Comparison of ENCODE assay signal across 22 cellular contexts in genomic region chr2:103520547-103520946, GRCh38.
"Had no signal": no experiment of that assay in that cellular context is flagged by ENCODE, and none has a peak within 500 bp of the region (broad histone marks: within the 10 kb centered on the region; RNA-seq: fewer than 3 reads in every experiment).

No MANE protein-coding gene starts in this region.

- ATAC-seq: effector memory CD8-positive, alpha-beta T cell; foreskin keratinocyte; gastrocnemius medialis; heart right ventricle; left cardiac atrium; left lung; left ventricle myocardium superior; lower lobe of right lung had no signal

- H3K27me3 ChIP-seq: colonic mucosa, esophagus muscularis mucosa, foreskin keratinocyte, gastrocnemius medialis, heart right ventricle, left lung had no signal

- H3K9me3 ChIP-seq: colonic mucosa, esophagus muscularis mucosa, gastrocnemius medialis, lower lobe of right lung had no signal

- H3K4me3 Mint-ChIP-seq: dendritic cell treated with granulocyte-macrophage colony-stimulating factor and Interleukin-4, amounts not matched to agents 40 ng/mL and 50 ng/mL, for 4 days; effector memory CD8-positive, alpha-beta T cell; endodermal cell had no signal

- H3K4me3 ChIP-seq: colonic mucosa, esophagus muscularis mucosa, gastrocnemius medialis, heart right ventricle, left lung, lower lobe of right lung had no signal

- H3K27me3 Mint-ChIP-seq: dendritic cell treated with granulocyte-macrophage colony-stimulating factor and Interleukin-4, amounts not matched to agents 40 ng/mL and 50 ng/mL, for 4 days; effector memory CD8-positive, alpha-beta T cell had no signal

- H3K4me1 Mint-ChIP-seq: endodermal cell had no signal

- H3K4me1 ChIP-seq: colonic mucosa, esophagus muscularis mucosa, foreskin keratinocyte, gastrocnemius medialis, heart right ventricle, left lung, lower lobe of right lung had no signal

- H3K36me3 ChIP-seq: colonic mucosa, esophagus muscularis mucosa, gastrocnemius medialis, heart right ventricle, left lung, lower lobe of right lung had no signal

- DNase-seq: colonic mucosa; cortex of kidney; effector CD8-positive, alpha-beta T cell; effector memory CD8-positive, alpha-beta T cell; endodermal cell; foreskin keratinocyte; gastrocnemius medialis; glutamatergic neuron; head of caudate nucleus; heart right ventricle; hippocampal formation; left cardiac atrium; left lung; left ventricle myocardium superior; lower lobe of right lung; mesenchymal stem cell; midbrain had no signal

- FAIRE-seq: endothelial cell of umbilical vein, islet of Langerhans, keratinocyte had no signal

- H3K27ac ChIP-seq: colonic mucosa, esophagus muscularis mucosa, foreskin keratinocyte, gastrocnemius medialis, heart right ventricle, left lung, lower lobe of right lung had no signal

- H3K27ac Mint-ChIP-seq: dendritic cell treated with granulocyte-macrophage colony-stimulating factor and Interleukin-4, amounts not matched to agents 40 ng/mL and 50 ng/mL, for 4 days; effector memory CD8-positive, alpha-beta T cell; endodermal cell had no signal
